19 cellular contexts compared by ENCODE assay signal in genomic region chr17:19335951-19336631, GRCh38. TPM values are rescaled to one million over a fixed set of nuclear protein-coding genes. Genes with fewer than 3 reads are reported as not detected.
"Had no signal": no experiment of that assay in that cellular context is flagged by ENCODE, and none has a peak within 500 bp of the region (broad histone marks: within the 10 kb centered on the region; RNA-seq: fewer than 3 reads in every experiment).

No MANE protein-coding gene starts in this region.

- H3K27ac ChIP-seq: brain microvascular endothelial cell, colonic mucosa, pancreas, tibial nerve had no signal

- H3K4me3 ChIP-seq: colonic mucosa, pancreas, tibial nerve, uterus had no signal

- H3K27me3 ChIP-seq: brain microvascular endothelial cell, colonic mucosa, pancreas, tibial nerve, uterus had no signal

- ATAC-seq: activated naive CD8-positive, alpha-beta T cell treated with anti-CD3 and anti-CD28 coated beads, Interleukin-2, amount 50 U/mL, for 24 hours; activated T-helper 17 cell treated with anti-CD3 and anti-CD28 coated beads, Interleukin-2, amount 50 U/mL, for 72 hours; naive thymus-derived CD4-positive, alpha-beta T cell had no signal

- DNase-seq: activated naive CD4-positive, alpha-beta T cell treated with anti-CD3 and anti-CD28 coated beads, Interleukin-2, amount 10 ng/mL, durations not matched to agents 7 days and 5 days; activated naive CD8-positive, alpha-beta T cell treated with anti-CD3 and anti-CD28 coated beads, Interleukin-2, amount 50 U/mL, for 24 hours; activated T-cell treated with anti-CD3 and anti-CD28 coated beads, Interleukin-2, amount 50 U/mL, for 1 hour; brain microvascular endothelial cell; colonic mucosa; erythroblast; foreskin melanocyte; glutamatergic neuron; kidney; naive thymus-derived CD4-positive, alpha-beta T cell; stimulated activated CD4-positive, alpha-beta T cell treated with anti-CD3 and anti-CD28 coated beads, Interleukin-12 subunit alpha, Interleukin-12 subunit beta, amount 100 ng/mL, for 4 hours; stimulated activated CD4-positive, alpha-beta T cell treated with anti-CD3 and anti-CD28 coated beads, Interleukin-1b, Interleukin-23, amount 100 ng/mL, for 48 hours; stimulated activated naive CD4-positive, alpha-beta T cell treated with Interleukin-2 at 50 U/mL for 16 hours; T1000 had no signal

RNA-seq across cellular contexts. Expression of gene MFAP4, which starts 50.9 kb away (rescaled TPM):
- total RNA-seq: activated T-helper 17 cell treated with anti-CD3 and anti-CD28 coated beads, Interleukin-2, amount 50 U/mL, for 72 hours; naive thymus-derived CD4-positive, alpha-beta T cell; T-helper 1 cell treated with Interleukin-12 subunit alpha and Interleukin-12 subunit beta and Interleukin-4 antibody, amounts not matched to agents 30 ng/mL and 1 ng/mL, for 36 hours had no signal
